ENCODE assay signal across 16 cellular contexts in genomic region chr16:2950773-2951172, GRCh38. TPM values are rescaled to one million over a fixed set of nuclear protein-coding genes. Genes with fewer than 3 reads are reported as not detected.
A peak's percentile ranks its signal among the peaks of the same experiment; 100 is the strongest.
DNase-seq lines count a peak whose midpoint lies in the region; ATAC-seq and TF ChIP-seq lines count a peak whose summit lies in the region.
"Had no signal": no experiment of that assay in that cellular context is flagged by ENCODE, and none has a peak within 500 bp of the region (broad histone marks: within the 10 kb centered on the region; RNA-seq: fewer than 3 reads in every experiment).

No MANE protein-coding gene starts in this region.

- peak overlapping the region; percentile 94 for H3K4me2 ChIP-seq in BLaER1

- 85 to 86% methylated on average over 15 to 16 of the region's 16 CpGs for WGBS in tibial nerve, 2 donors

- H3K27me3 ChIP-seq in BE2C, result no peaks in the 10 kb centered on the region
- no peaks in the 10 kb centered on the region for H3K27me3 ChIP-seq in BLaER1
- no peaks in the 10 kb centered on the region for H3K27me3 ChIP-seq in WERI-Rb-1 (ENCODE audit: insufficient read depth, low read depth, severe bottlenecking)
- peaks cover 0 to 19% of the 10 kb centered on the region in 2 donors for H3K27me3 ChIP-seq in tibial nerve

- 0 out of 2 replicates have a peak, but pooled peaks have one; percentile 6 for TF ChIP-seq CTCF in BE2C (IDR thresholded peaks at IDR 0.05; ENCODE audit: low read depth, low read length)
- TF ChIP-seq CTCF in WERI-Rb-1 (IDR thresholded peaks at IDR 0.05; ENCODE audit: low read depth, low read length), result peak; percentile 44
- TF ChIP-seq CTCF in tibial nerve (IDR thresholded peaks at IDR 0.05), result no peak

- no peak for TF ChIP-seq EP300 in tibial nerve (IDR thresholded peaks at IDR 0.05)

- no peak overlapping the region for H3K9ac ChIP-seq in BLaER1

- H3K4me3 ChIP-seq in BE2C (ENCODE audit: low read depth, low read length), result no peak overlapping the region
- no peak overlapping the region for H3K4me3 ChIP-seq in BLaER1
- no peak overlapping the region for H3K4me3 ChIP-seq in WERI-Rb-1 (ENCODE audit: low read depth, low read length)
- H3K4me3 ChIP-seq in tibial nerve, result no peak overlapping the region
- H3K4me3 ChIP-seq: HAP-1 had no signal

- no peaks in the 10 kb centered on the region for H3K4me1 ChIP-seq in BE2C
- peaks cover 61% of the 10 kb centered on the region for H3K4me1 ChIP-seq in BLaER1
- no peaks in the 10 kb centered on the region for H3K4me1 ChIP-seq in tibial nerve
- H3K4me1 ChIP-seq: HAP-1 had no signal

- DNase-seq in BE2C, result peak; percentile 50
- peak; percentile 70 for DNase-seq in WERI-Rb-1
- DNase-seq in islet precursor cell, result peak; percentile 45
- no peak for DNase-seq in tibial nerve (ENCODE audit: low spot score in 2 of 2)
- no peak for DNase-seq in putamen (ENCODE audit: low spot score)
- DNase-seq: ACHN; Calu3; CD8-positive, alpha-beta T cell; DMS79 treated with DMSO at 0.1 percent for 48 hours; GF-D8; KG1 had no signal

- no peaks in the 10 kb centered on the region; the same call in 1 of the 2 replicates for H3K9me3 ChIP-seq in BE2C
- H3K9me3 ChIP-seq in BLaER1, result no peaks in the 10 kb centered on the region
- no peaks in the 10 kb centered on the region for H3K9me3 ChIP-seq in WERI-Rb-1 (ENCODE audit: severe bottlenecking)
- no peaks in the 10 kb centered on the region for H3K9me3 ChIP-seq in tibial nerve
- H3K9me3 ChIP-seq: HAP-1 had no signal

- H3K36me3 ChIP-seq in BE2C, result no peaks in the 10 kb centered on the region
- peaks cover 37% of the 10 kb centered on the region for H3K36me3 ChIP-seq in BLaER1
- H3K36me3 ChIP-seq in WERI-Rb-1, result peaks cover 14% of the 10 kb centered on the region
- peaks cover 0 to 53% (median 0%) of the 10 kb centered on the region in 3 donors for H3K36me3 ChIP-seq in tibial nerve
- H3K36me3 ChIP-seq: HAP-1 had no signal

- TF ChIP-seq POLR2A in tibial nerve (IDR thresholded peaks at IDR 0.05), result no peak

- H3K27ac ChIP-seq in BLaER1, result peak overlapping the region; percentile 96
- H3K27ac ChIP-seq in WERI-Rb-1, result no peak overlapping the region
- no peak overlapping the region for H3K27ac ChIP-seq in tibial nerve
- H3K27ac ChIP-seq: HL-60 had no signal

- ATAC-seq in GM21381 (IDR thresholded peaks at IDR 0.05; ENCODE audit: unreplicated experiment), result no peak
- ATAC-seq: CD8-positive, alpha-beta T cell had no signal

- no peaks in the 10 kb centered on the region for H4K20me1 ChIP-seq in BLaER1

RNA-seq across cellular contexts. Expression of gene KREMEN2, which starts 13.3 kb away (rescaled TPM):
- polyA plus RNA-seq in BE2C (2012; ENCODE audit: insufficient read depth, insufficient read length, low read depth), result 9.3 TPM
- not detected for total RNA-seq in tibial nerve
- total RNA-seq: Calu3; CD8-positive, alpha-beta T cell had no signal
- polyA plus RNA-seq: BJ had no signal

RNA-seq across cellular contexts. Expression of gene PAQR4, which starts 18.4 kb away (rescaled TPM):
- 35.8 TPM for polyA plus RNA-seq in BE2C (2012; ENCODE audit: insufficient read depth, insufficient read length, low read depth)
- 10 to 100 TPM in 1 of 4 donors, 1 to 10 TPM in 3; 5.1 to 15.0 (median 7.9) TPM for total RNA-seq in tibial nerve

RNA-seq across cellular contexts. Expression of gene PKMYT1, which starts 29.5 kb away (rescaled TPM):
- polyA plus RNA-seq in BE2C (2012; ENCODE audit: insufficient read depth, insufficient read length, low read depth), result 25.3 TPM
- total RNA-seq in tibial nerve, result 1 to 10 TPM in 2 of 4 donors, under 1 TPM in 2; 0.60 to 1.6 (median 1.1) TPM

RNA-seq across cellular contexts. Expression of gene FLYWCH1, which starts 39.0 kb away (rescaled TPM):
- polyA plus RNA-seq in BE2C (2012; ENCODE audit: insufficient read depth, insufficient read length, low read depth), result 30.6 TPM
- 10 to 100 TPM; 65.1 to 74.9 (median 68.7) TPM for total RNA-seq in tibial nerve

Comparison
In these comparisons a context has a peak if more than half of its experiments do, and no peak if none do; other contexts are left out.
1. DNase-seq: peak in BE2C (single experiment), WERI-Rb-1 (single experiment) and islet precursor cell (single experiment); none in tibial nerve (0 of 2) and putamen (single experiment).
2. CTCF ChIP-seq: peak in BE2C (single experiment) and WERI-Rb-1 (single experiment); none in tibial nerve (0 of 5).